Comparison of ENCODE assay signal across 19 cellular contexts in genomic region chr7:139634087-139634486, GRCh38.
DNase-seq lines count a peak whose midpoint lies in the region; ATAC-seq, FAIRE-seq and TF ChIP-seq lines count a peak whose summit lies in the region.
"Had no signal": no experiment of that assay in that cellular context is flagged by ENCODE, and none has a peak within 500 bp of the region (broad histone marks: within the 10 kb centered on the region; RNA-seq: fewer than 3 reads in every experiment).

No MANE protein-coding gene starts in this region.

- no peak for DNase-seq in activated naive CD4-positive, alpha-beta T cell treated with anti-CD3 and anti-CD28 coated beads for 36 hours
- DNase-seq in H1 (ENCODE audit: low read depth in 1 of 2, low spot score in 2 of 2) (no peak), progenitor cell of endocrine pancreas (ENCODE audit: low spot score, unreplicated experiment) (no peak), NOMO-1 treated with dmso at 0.1 percent for 144 hours (lab: John Stamatoyannopoulos, UW; ENCODE audit: unreplicated experiment) (no peak)
- DNase-seq in natural killer cell treated with Interleukin-12 subunit alpha and Interleukin-12 subunit beta and Interleukin-15 and Interleukin-18, amount 100 ng/mL, for 72 hours (ENCODE audit: low spot score), result no peak
- DNase-seq: DMS79 treated with DMSO at 0.1 percent for 48 hours; GDM1; HCEC 1CT; NCI-H1436; NCI-H2081 treated with DMSO at 0.1 percent for 48 hours; NCI-H226; NCI-H526 treated with DMSO at 0.1 percent for 48 hours; NK-92 treated with Interleukin-12 subunit alpha and Interleukin-12 subunit beta, amount 100 ng/mL, for 24 hours; PC-3 had no signal

- POLR2A ChIA-PET in H1 (lab: Charles Lee; ENCODE audit: partially characterized antibody), result no interaction called here

- no peak for TF ChIP-seq EP300 in H1 (IDR thresholded peaks at IDR 0.05; ENCODE audit: borderline replicate concordance in 1 of 2, low read depth in 2 of 2, low read length in 2 of 2)

- no peak overlapping the region for H3K9ac ChIP-seq in H1 (replicated peaks in 1 of 4; ENCODE audit: extremely low read depth in 1 of 4, low read depth in 3 of 4, low read length in 3 of 4)

- H3K79me2 ChIP-seq in H1 (ENCODE audit: control insufficient read depth in 1 of 2, insufficient read depth in 2 of 2, low read length in 2 of 2), result no peaks in the 10 kb centered on the region

- no peaks in the 10 kb centered on the region for H3K9me3 Mint-ChIP-seq in activated naive CD4-positive, alpha-beta T cell treated with anti-CD3 and anti-CD28 coated beads, Interleukin-2, amount 50 U/mL, for 24 hours
- H3K9me3 Mint-ChIP-seq in activated naive CD4-positive, alpha-beta T cell treated with anti-CD3 and anti-CD28 coated beads for 36 hours, result no peaks in the 10 kb centered on the region
- H3K9me3 Mint-ChIP-seq in natural killer cell treated with Interleukin-12 subunit alpha and Interleukin-12 subunit beta and Interleukin-15 and Interleukin-18, amount 100 ng/mL, for 72 hours, result peaks cover 3% of the 10 kb centered on the region
- no peaks in the 10 kb centered on the region for H3K9me3 Mint-ChIP-seq in progenitor cell of endocrine pancreas (ENCODE audit: low read depth)

- no peak overlapping the region for H4K5ac ChIP-seq in H1 (ENCODE audit: insufficient read length, low read depth, low read length)

- no peak overlapping the region for H3K4ac ChIP-seq in H1 (replicated peaks; ENCODE audit: insufficient read length, low read depth, low read length)

- H3K23ac ChIP-seq in H1 (ENCODE audit: insufficient read length), result no peak overlapping the region

- no peaks in the 10 kb centered on the region for H3K79me1 ChIP-seq in H1 (ENCODE audit: low read depth, low read length)

- no peak overlapping the region for H2BK5ac ChIP-seq in H1 (ENCODE audit: low read depth, low read length)

- CTCF ChIA-PET in activated naive CD4-positive, alpha-beta T cell treated with anti-CD3 and anti-CD28 coated beads for 36 hours (lab: Charles Lee), result no interaction called here
- CTCF ChIA-PET in H1 (lab: Charles Lee; ENCODE audit: partially characterized antibody), result interaction anchor here (0.6 to 7.7 kb wide), 4 partner anchors 12 to 364 kb away, joined by 3 to 66 read pairs (median 4); no protein-coding TSS in a partner anchor

- H2BK15ac ChIP-seq in H1 (ENCODE audit: low read length), result 0 out of 2 replicates have a peak overlapping the region, but pooled peaks have one; percentile 8

- H3K27ac ChIP-seq in H1 (ENCODE audit: low read depth, low read length), result no peak overlapping the region
- H3K27ac ChIP-seq: A549 had no signal

- H3K27ac Mint-ChIP-seq in activated naive CD4-positive, alpha-beta T cell treated with anti-CD3 and anti-CD28 coated beads, Interleukin-2, amount 50 U/mL, for 24 hours, result peak overlapping the region; percentile 42
- H3K27ac Mint-ChIP-seq in activated naive CD4-positive, alpha-beta T cell treated with anti-CD3 and anti-CD28 coated beads for 36 hours, result no peak overlapping the region
- H3K27ac Mint-ChIP-seq in natural killer cell treated with Interleukin-12 subunit alpha and Interleukin-12 subunit beta and Interleukin-15 and Interleukin-18, amount 100 ng/mL, for 72 hours, result peak overlapping the region; percentile 13 to 37
- H3K27ac Mint-ChIP-seq in progenitor cell of endocrine pancreas, result no peak overlapping the region

- no peaks in the 10 kb centered on the region for H4K20me1 ChIP-seq in H1 (replicated peaks in 1 of 2; ENCODE audit: control insufficient read depth in 1 of 2, insufficient read depth in 2 of 2, low read length in 2 of 2)

- no peak overlapping the region for H2BK120ac ChIP-seq in H1 (replicated peaks; ENCODE audit: low read depth, low read length)

- TF ChIP-seq RAD21 in H1 (IDR thresholded peaks at IDR 0.05 in 1 of 2, conservative IDR thresholded peaks at IDR 0.05 in 1 of 2; ENCODE audit: low read depth in 2 of 2, low read length in 2 of 2), result no peak

- TF ChIP-seq POLR2A in H1 (IDR thresholded peaks at IDR 0.05; ENCODE audit: control extremely low read depth in 1 of 2, low read depth in 2 of 2, low read length in 2 of 2), result no peak

- H3K23me2 ChIP-seq in H1 (ENCODE audit: low read depth, low read length), result no peaks in the 10 kb centered on the region

- no peak overlapping the region for H3K56ac ChIP-seq in H1 (replicated peaks; ENCODE audit: insufficient read length, low read depth, low read length)

- H4K91ac ChIP-seq in H1 (replicated peaks; ENCODE audit: insufficient read length, low read length), result no peak overlapping the region

- peaks cover 0 to 2% (median under 1%) of the 10 kb centered on the region in 4 experiments; a peak in 2 of 8 replicates for H3K36me3 ChIP-seq in H1 (ENCODE audit: control insufficient read depth in 2 of 4, insufficient read depth in 4 of 4, low read length in 3 of 4)

- peaks cover 14% of the 10 kb centered on the region for H3K36me3 Mint-ChIP-seq in activated naive CD4-positive, alpha-beta T cell treated with anti-CD3 and anti-CD28 coated beads, Interleukin-2, amount 50 U/mL, for 24 hours
- H3K36me3 Mint-ChIP-seq in activated naive CD4-positive, alpha-beta T cell treated with anti-CD3 and anti-CD28 coated beads for 36 hours (ENCODE audit: low read depth), result peaks cover 13% of the 10 kb centered on the region
- peaks cover 13% of the 10 kb centered on the region for H3K36me3 Mint-ChIP-seq in natural killer cell treated with Interleukin-12 subunit alpha and Interleukin-12 subunit beta and Interleukin-15 and Interleukin-18, amount 100 ng/mL, for 72 hours
- H3K36me3 Mint-ChIP-seq in progenitor cell of endocrine pancreas (ENCODE audit: insufficient read depth), result peaks cover 34% of the 10 kb centered on the region

- H3K4me1 ChIP-seq in H1 (replicated peaks in 1 of 4; ENCODE audit: control insufficient read depth in 3 of 4, insufficient read depth in 4 of 4, low read length in 3 of 4), result peaks cover 0 to 3% (median 0%) of the 10 kb centered on the region in 4 experiments; a peak in 3 of 7 replicates
- H3K4me1 ChIP-seq: A549 had no signal

- no peak overlapping the region for H3K4me2 ChIP-seq in H1 (ENCODE audit: insufficient read depth in 1 of 2, low read depth in 2 of 2, low read length in 2 of 2)
- H3K4me2 ChIP-seq: A549 had no signal

- no peak for FAIRE-seq in H1 (lab: Jason Lieb, UNC)
- FAIRE-seq: A549, GM12892 had no signal

- H3K4me3 ChIP-seq in H1 (ENCODE audit: extremely low read depth in 1 of 4, insufficient read depth in 2 of 4, low read depth in 3 of 4, low read length in 4 of 4), result no peak overlapping the region
- H3K4me3 ChIP-seq: A549 had no signal

- 78% methylated on average over 7 of the region's 7 CpGs; no CpG with 5 or more reads in 1 of the 2 experiments for WGBS in H1 (ENCODE audit: extremely low coverage in 1 of 2, insufficient coverage in 1 of 2, insufficient read length in 1 of 2, insufficient replicate concordance in 2 of 2, low coverage in 1 of 2, low lambda C conversion rate in 2 of 2, missing lambda C conversion rate in 1 of 2), 2 experiments

- no peak overlapping the region for H2BK12ac ChIP-seq in H1 (ENCODE audit: low read depth, low read length)

- H3K4me3 Mint-ChIP-seq in activated naive CD4-positive, alpha-beta T cell treated with anti-CD3 and anti-CD28 coated beads, Interleukin-2, amount 50 U/mL, for 24 hours, result no peak overlapping the region
- no peak overlapping the region for H3K4me3 Mint-ChIP-seq in activated naive CD4-positive, alpha-beta T cell treated with anti-CD3 and anti-CD28 coated beads for 36 hours
- no peak overlapping the region for H3K4me3 Mint-ChIP-seq in natural killer cell treated with Interleukin-12 subunit alpha and Interleukin-12 subunit beta and Interleukin-15 and Interleukin-18, amount 100 ng/mL, for 72 hours
- H3K4me3 Mint-ChIP-seq in progenitor cell of endocrine pancreas (ENCODE audit: low read depth), result no peak overlapping the region
- H3K4me3 Mint-ChIP-seq: CD14-positive monocyte had no signal

- H3K9me3 ChIP-seq in H1 (ENCODE audit: insufficient read depth in 2 of 2, low read depth in 1 of 2, low read length in 1 of 2), result no peaks in the 10 kb centered on the region
- H3K9me3 ChIP-seq: A549 had no signal

- no peak overlapping the region for H3K18ac ChIP-seq in H1 (ENCODE audit: extremely low read depth, low read length)

- peaks cover 78% of the 10 kb centered on the region for H3K4me1 Mint-ChIP-seq in activated naive CD4-positive, alpha-beta T cell treated with anti-CD3 and anti-CD28 coated beads, Interleukin-2, amount 50 U/mL, for 24 hours
- H3K4me1 Mint-ChIP-seq in activated naive CD4-positive, alpha-beta T cell treated with anti-CD3 and anti-CD28 coated beads for 36 hours (ENCODE audit: low read depth), result peaks cover 64% of the 10 kb centered on the region
- peaks cover 57 to 61% of the 10 kb centered on the region in 2 donors for H3K4me1 Mint-ChIP-seq in natural killer cell treated with Interleukin-12 subunit alpha and Interleukin-12 subunit beta and Interleukin-15 and Interleukin-18, amount 100 ng/mL, for 72 hours (ENCODE audit: low read depth in 2 of 2)
- peaks cover 9% of the 10 kb centered on the region for H3K4me1 Mint-ChIP-seq in progenitor cell of endocrine pancreas (ENCODE audit: low read depth)

- ATAC-seq in natural killer cell treated with Interleukin-12 subunit alpha and Interleukin-12 subunit beta and Interleukin-15 and Interleukin-18, amount 100 ng/mL, for 72 hours, result no peak
- ATAC-seq in HG02610 (IDR thresholded peaks at IDR 0.05; ENCODE audit: unreplicated experiment), result no peak
- ATAC-seq: A549, PC-3 had no signal

- TF ChIP-seq CTCF in H1 (IDR thresholded peaks at IDR 0.05; ENCODE audit: control extremely low read depth in 1 of 3, insufficient read depth in 1 of 3, low read depth in 1 of 3, low read length in 3 of 3) (no peak), progenitor cell of endocrine pancreas (IDR thresholded peaks at IDR 0.05; ENCODE audit: unreplicated experiment) (no peak)

- H3K27me3 ChIP-seq in H1 (replicated peaks in 1 of 4; ENCODE audit: control insufficient read depth in 3 of 4, extremely low read depth in 1 of 4, insufficient read depth in 3 of 4, low read length in 3 of 4), result no peaks in the 10 kb centered on the region

- H4K8ac ChIP-seq in H1 (ENCODE audit: extremely low read depth, insufficient read depth, low read length), result no peak overlapping the region

- no peak overlapping the region for H3K14ac ChIP-seq in H1 (ENCODE audit: insufficient read length)

- no peaks in the 10 kb centered on the region for H3K27me3 Mint-ChIP-seq in activated naive CD4-positive, alpha-beta T cell treated with anti-CD3 and anti-CD28 coated beads, Interleukin-2, amount 50 U/mL, for 24 hours
- no peaks in the 10 kb centered on the region for H3K27me3 Mint-ChIP-seq in activated naive CD4-positive, alpha-beta T cell treated with anti-CD3 and anti-CD28 coated beads for 36 hours (ENCODE audit: low read depth)
- H3K27me3 Mint-ChIP-seq in natural killer cell treated with Interleukin-12 subunit alpha and Interleukin-12 subunit beta and Interleukin-15 and Interleukin-18, amount 100 ng/mL, for 72 hours, result no peaks in the 10 kb centered on the region
- H3K27me3 Mint-ChIP-seq in progenitor cell of endocrine pancreas, result no peaks in the 10 kb centered on the region

- H2AK5ac ChIP-seq in H1 (ENCODE audit: low read depth, low read length), result no peak overlapping the region

- H2AFZ ChIP-seq in H1 (ENCODE audit: low read length), result no peak overlapping the region

- intact Hi-C loops in activated naive CD4-positive, alpha-beta T cell treated with anti-CD3 and anti-CD28 coated beads for 36 hours (cut with micrococcal nuclease), result no loop called here

- H2BK20ac ChIP-seq in H1 (ENCODE audit: low read length), result no peak overlapping the region

TF ChIP-seq in H1, 55 proteins besides CTCF, POLR2A, EP300 and RAD21 (continues in another document):
- TF ChIP-seq BACH1 (IDR thresholded peaks at IDR 0.05; ENCODE audit: low read length), result no peak

Comparison
In these comparisons a context has a peak if more than half of its experiments do, and no peak if none do; other contexts are left out.
1. H3K27ac Mint-ChIP-seq: peak in activated naive CD4-positive, alpha-beta T cell treated with anti-CD3 and anti-CD28 coated beads, Interleukin-2, amount 50 U/mL, for 24 hours (single experiment) and natural killer cell treated with Interleukin-12 subunit alpha and Interleukin-12 subunit beta and Interleukin-15 and Interleukin-18, amount 100 ng/mL, for 72 hours (2 of 2); none in activated naive CD4-positive, alpha-beta T cell treated with anti-CD3 and anti-CD28 coated beads for 36 hours (single experiment) and progenitor cell of endocrine pancreas (single experiment).